Comparison of ENCODE assay signal across 17 cellular contexts in genomic region chr3:34483290-34483887, GRCh38.
DNase-seq lines count a peak whose midpoint lies in the region; ATAC-seq, FAIRE-seq and TF ChIP-seq lines count a peak whose summit lies in the region.
"Had no signal": no experiment of that assay in that cellular context is flagged by ENCODE, and none has a peak within 500 bp of the region (broad histone marks: within the 10 kb centered on the region; RNA-seq: fewer than 3 reads in every experiment).

No MANE protein-coding gene starts in this region.

- intact Hi-C loops in A673 (cut with micrococcal nuclease; ENCODE audit: unreplicated experiment) = loop anchor here (5.0 kb wide), 1 partner anchor 199 kb away; no protein-coding TSS in a partner anchor
- intact Hi-C loops in CD4-positive, alpha-beta memory T cell (cut with micrococcal nuclease) = no loop called here
- intact Hi-C loops in activated CD8-positive, alpha-beta T cell treated with anti-CD3 and anti-CD28 coated beads for 36 hours (cut with micrococcal nuclease) = no loop called here

- no peak overlapping the region for H3K4ac ChIP-seq in mesenchymal stem cell (ENCODE audit: low read depth in 1 of 2, low read length in 2 of 2)

- no peak overlapping the region for H2BK120ac ChIP-seq in mesenchymal stem cell (ENCODE audit: low read depth, low read length)

- H3K9me3 Mint-ChIP-seq in CD4-positive, alpha-beta memory T cell = peaks cover 0 to 2% (median 0%) of the 10 kb centered on the region in 8 donors
- H3K9me3 Mint-ChIP-seq in activated CD8-positive, alpha-beta T cell treated with anti-CD3 and anti-CD28 coated beads for 36 hours = no peaks in the 10 kb centered on the region

- H3K36me3 ChIP-seq in A673 (ENCODE audit: insufficient read depth, low read length, poor library complexity, severe bottlenecking) = no peaks in the 10 kb centered on the region
- H3K36me3 ChIP-seq in CD4-positive, alpha-beta memory T cell (ENCODE audit: insufficient read depth, low read length) = no peaks in the 10 kb centered on the region
- no peaks in the 10 kb centered on the region for H3K36me3 ChIP-seq in mesenchymal stem cell (ENCODE audit: control insufficient read depth in 1 of 2, insufficient read depth in 2 of 2, low read depth in 1 of 2, low read length in 2 of 2)

- H2BK12ac ChIP-seq in mesenchymal stem cell (ENCODE audit: low read length in 2 of 2) = no peak overlapping the region

- H3K4me3 Mint-ChIP-seq in CD4-positive, alpha-beta memory T cell = peak overlapping the region; percentile 71 to 86 (median 82)
- H3K4me3 Mint-ChIP-seq in activated CD8-positive, alpha-beta T cell treated with anti-CD3 and anti-CD28 coated beads for 36 hours = peak overlapping the region; percentile 9

- peaks cover 10 to 26% (median 18%) of the 10 kb centered on the region in 4 donors for H3K4me1 Mint-ChIP-seq in CD4-positive, alpha-beta memory T cell
- H3K4me1 Mint-ChIP-seq in activated CD8-positive, alpha-beta T cell treated with anti-CD3 and anti-CD28 coated beads for 36 hours (ENCODE audit: low read depth) = peaks cover 20% of the 10 kb centered on the region

- H3K27me3 ChIP-seq in A673 (replicated peaks; ENCODE audit: insufficient read depth, low read depth, low read length, poor library complexity) = no peaks in the 10 kb centered on the region
- H3K27me3 ChIP-seq in CD4-positive, alpha-beta memory T cell (ENCODE audit: insufficient read depth, low read length) = no peaks in the 10 kb centered on the region
- no peaks in the 10 kb centered on the region for H3K27me3 ChIP-seq in mesenchymal stem cell (ENCODE audit: control insufficient read depth in 1 of 2, insufficient read depth in 1 of 2, low read length in 2 of 2)

- ATAC-seq in activated CD8-positive, alpha-beta T cell treated with anti-CD3 and anti-CD28 coated beads for 36 hours = no peak
- ATAC-seq in HG03571 (IDR thresholded peaks at IDR 0.05; ENCODE audit: unreplicated experiment) (no peak), GM19452 (IDR thresholded peaks at IDR 0.05; ENCODE audit: unreplicated experiment) (no peak), GM19023 (IDR thresholded peaks at IDR 0.05; ENCODE audit: unreplicated experiment) (no peak)

- H3K4me1 ChIP-seq in A673 (ENCODE audit: insufficient read depth, low read length, poor library complexity, severe bottlenecking) (peaks cover 14% of the 10 kb centered on the region), mesenchymal stem cell (ENCODE audit: control insufficient read depth, insufficient read depth, low read depth, low read length) (no peaks in the 10 kb centered on the region)
- no peaks in the 10 kb centered on the region for H3K4me1 ChIP-seq in CD4-positive, alpha-beta memory T cell (ENCODE audit: insufficient read depth, low read length)

- H3K36me3 Mint-ChIP-seq in CD4-positive, alpha-beta memory T cell = no peaks in the 10 kb centered on the region
- H3K36me3 Mint-ChIP-seq in activated CD8-positive, alpha-beta T cell treated with anti-CD3 and anti-CD28 coated beads for 36 hours (ENCODE audit: low read depth) = no peaks in the 10 kb centered on the region

- no peak for FAIRE-seq in HTR-8/SVneo (lab: Jason Lieb, UNC)

- H3K9me3 ChIP-seq in A673 (ENCODE audit: low read depth, low read length, poor library complexity, severe bottlenecking) = no peaks in the 10 kb centered on the region
- no peaks in the 10 kb centered on the region for H3K9me3 ChIP-seq in CD4-positive, alpha-beta memory T cell (ENCODE audit: control insufficient read depth in 1 of 2, low read length in 2 of 2)
- H3K9me3 ChIP-seq in mesenchymal stem cell (ENCODE audit: control insufficient read depth, low read length) = peaks cover 3% of the 10 kb centered on the region

- no peak overlapping the region for H4K91ac ChIP-seq in mesenchymal stem cell (ENCODE audit: low read length)

- no peaks in the 10 kb centered on the region for H3K79me1 ChIP-seq in mesenchymal stem cell (replicated peaks; ENCODE audit: low read length, poor library complexity, severe bottlenecking)

- peak overlapping the region in 5 of 7 donors; percentile 14 to 78 (median 62) for H3K27ac Mint-ChIP-seq in CD4-positive, alpha-beta memory T cell
- H3K27ac Mint-ChIP-seq in activated CD8-positive, alpha-beta T cell treated with anti-CD3 and anti-CD28 coated beads for 36 hours = no peak overlapping the region

- H3K27ac ChIP-seq in A673 (ENCODE audit: low read depth, low read length, poor library complexity, severe bottlenecking) = no peak overlapping the region
- H3K27ac ChIP-seq in CD4-positive, alpha-beta memory T cell (ENCODE audit: low read depth, low read length) = no peak overlapping the region
- no peak overlapping the region for H3K27ac ChIP-seq in mesenchymal stem cell (ENCODE audit: low read length, poor library complexity, severe bottlenecking)
- H3K27ac ChIP-seq: epithelial cell of prostate had no signal

- no peak overlapping the region for H3K18ac ChIP-seq in mesenchymal stem cell (ENCODE audit: low read depth in 1 of 2, low read length in 2 of 2)

- no peaks in the 10 kb centered on the region for H3K27me3 Mint-ChIP-seq in CD4-positive, alpha-beta memory T cell
- no peaks in the 10 kb centered on the region for H3K27me3 Mint-ChIP-seq in activated CD8-positive, alpha-beta T cell treated with anti-CD3 and anti-CD28 coated beads for 36 hours

- CTCF ChIA-PET in A673 (lab: Charles Lee) = no interaction called here
- CTCF ChIA-PET in CD4-positive, alpha-beta memory T cell (lab: Charles Lee; ENCODE audit: partially characterized antibody) = no interaction called here
- CTCF ChIA-PET in activated CD8-positive, alpha-beta T cell treated with anti-CD3 and anti-CD28 coated beads for 36 hours (lab: Charles Lee) = no interaction called here

- 100% methylated on average over 1 of the region's 1 CpG for WGBS in mesenchymal stem cell

- H2BK15ac ChIP-seq in mesenchymal stem cell (ENCODE audit: low read depth, poor library complexity, severe bottlenecking) = no peak overlapping the region

- peak overlapping the region; percentile 10 for H3K4me3 ChIP-seq in A673 (ENCODE audit: low read depth, low read length, poor library complexity, severe bottlenecking)
- no peak overlapping the region for H3K4me3 ChIP-seq in CD4-positive, alpha-beta memory T cell (ENCODE audit: low read length in 2 of 2)
- peak overlapping the region in 1 of 2 experiments; percentile 30 for H3K4me3 ChIP-seq in mesenchymal stem cell (ENCODE audit: insufficient read depth in 1 of 2, low read depth in 1 of 2, low read length in 2 of 2)

- no peak overlapping the region for H2AK5ac ChIP-seq in mesenchymal stem cell (ENCODE audit: low read length, severe bottlenecking)

- H3K9ac ChIP-seq in mesenchymal stem cell (ENCODE audit: low read length) = peak overlapping the region; percentile 4

- no peak overlapping the region for H2AFZ ChIP-seq in mesenchymal stem cell (ENCODE audit: low read depth, low read length)

- POLR2A ChIA-PET in A673 (lab: Charles Lee; ENCODE audit: low non-redundant PET) = no interaction called here
- POLR2A ChIA-PET in CD4-positive, alpha-beta memory T cell (lab: Charles Lee; ENCODE audit: partially characterized antibody) = no interaction called here
- POLR2A ChIA-PET in activated CD8-positive, alpha-beta T cell treated with anti-CD3 and anti-CD28 coated beads for 36 hours (lab: Charles Lee) = no interaction called here

- H3K4me2 ChIP-seq in mesenchymal stem cell (ENCODE audit: low read length, poor library complexity, severe bottlenecking) = peak overlapping the region; percentile 34

- no peak for TF ChIP-seq CTCF in A673 (conservative IDR thresholded peaks at IDR 0.05; ENCODE audit: low read depth, low read length)
- no peak for TF ChIP-seq CTCF in activated CD8-positive, alpha-beta T cell treated with anti-CD3 and anti-CD28 coated beads for 36 hours (IDR thresholded peaks at IDR 0.05)

- no peak overlapping the region for H3K23ac ChIP-seq in mesenchymal stem cell (ENCODE audit: low read length in 2 of 2)

- BruUV-seq in A673 (replicated peaks; lab: Mats Ljungman, UMichigan) = no TSS peak

- H3K14ac ChIP-seq in mesenchymal stem cell (ENCODE audit: low read length in 2 of 2) = no peak overlapping the region

- H4K8ac ChIP-seq in mesenchymal stem cell (ENCODE audit: low read length) = no peak overlapping the region

- DNase-seq in A673 (ENCODE audit: low spot score) (peak; percentile 6), mesenchymal stem cell (no peak), HTR-8/SVneo (ENCODE audit: insufficient read length, low spot score) (no peak)
- DNase-seq in CD4-positive, alpha-beta memory T cell = no peak
- no peak for DNase-seq in activated CD8-positive, alpha-beta T cell treated with anti-CD3 and anti-CD28 coated beads for 36 hours
- DNase-seq: activated CD8-positive, alpha-beta memory T cell treated with anti-CD3 and anti-CD28 coated beads for 24 hours; activated naive CD4-positive, alpha-beta T cell treated with anti-CD3 and anti-CD28 coated beads, Interleukin-2, amount 50 U/mL, for 16 hours; GDM1; kidney glomerular epithelial cell; NCI-H2029 treated with DMSO at 0.1 percent for 48 hours; NCI-H82; SHP77 treated with DMSO at 0.1 percent for 48 hours; trophoblast cell had no signal

- no peak overlapping the region for H2BK5ac ChIP-seq in mesenchymal stem cell (ENCODE audit: low read depth, low read length, poor library complexity, severe bottlenecking)
